ENCODE assay signal across 8 cellular contexts in genomic region chr15:74725241-74725774, GRCh38. TPM values are rescaled to one million over a fixed set of nuclear protein-coding genes. Genes with fewer than 3 reads are reported as not detected.
DNase-seq lines count a peak whose midpoint lies in the region; ATAC-seq, FAIRE-seq and TF ChIP-seq lines count a peak whose summit lies in the region.

TSS of gene CYP1A1 (minus strand) at chr15:74725528. CDS start at chr15:74723097, 2,431 bp downstream.

- H3K27ac ChIP-seq in HUES6 (ENCODE audit: low read depth, low read length) = no peak within 1 kb of the TSS
- no peak within 1 kb of the TSS for H3K27ac ChIP-seq in endothelial cell of umbilical vein (ENCODE audit: insufficient read depth, low read depth, low read length)
- peak within 1 kb of the TSS; percentile 59 for H3K27ac ChIP-seq in upper lobe of right lung

- intact Hi-C loops in endothelial cell of umbilical vein (cut with micrococcal nuclease) = no loop called here
- intact Hi-C loops in natural killer cell (cut with micrococcal nuclease) = no loop called here
- intact Hi-C loops in upper lobe of right lung (cut with DNase I) = no loop called here

- peak; percentile 67 for FAIRE-seq in endothelial cell of umbilical vein (lab: Jason Lieb, UNC)

- H3K9me3 ChIP-seq in BE2C = no peaks in the 10 kb centered on the region
- H3K9me3 ChIP-seq in HUES6 (ENCODE audit: control insufficient read depth, insufficient read depth, low read depth, low read length) = peaks cover 5% of the 10 kb centered on the region; the same call in 1 of the 2 replicates
- H3K9me3 ChIP-seq in endothelial cell of umbilical vein (replicated peaks; ENCODE audit: control insufficient read depth, insufficient read depth, low read length) = no peaks in the 10 kb centered on the region
- H3K9me3 ChIP-seq in upper lobe of right lung = no peaks in the 10 kb centered on the region

- H3K4me3 ChIP-seq in BE2C (ENCODE audit: low read depth, low read length) (peak within 1 kb of the TSS; percentile 56), HUES6 (ENCODE audit: low read depth, low read length) (peak within 1 kb of the TSS; percentile 81), endothelial cell of umbilical vein (replicated peaks in 1 of 3; ENCODE audit: insufficient read depth in 1 of 3, low read depth in 1 of 3, low read length in 3 of 3) (peak within 1 kb of the TSS; percentile 17 to 46 (median 30)), upper lobe of right lung (peak within 1 kb of the TSS; percentile 64)

- H3K4me1 ChIP-seq in BE2C (no peaks in the 10 kb centered on the region), HUES6 (ENCODE audit: control insufficient read depth, insufficient read depth, low read length) (peaks cover 12% of the 10 kb centered on the region; the same call in 1 of the 2 replicates), endothelial cell of umbilical vein (ENCODE audit: control insufficient read depth, extremely low read depth, insufficient read depth, low read length) (peaks cover 12% of the 10 kb centered on the region), upper lobe of right lung (peaks cover 6% of the 10 kb centered on the region)

- dilution Hi-C loops in endothelial cell of umbilical vein (cut with MboI; ENCODE audit: extremely low pct_ligation_motif_present, low sequenced_read_pairs) = no loop called here

- peak within 1 kb of the TSS; percentile 83 for H3K4me3 Mint-ChIP-seq in natural killer cell

- peak within 1 kb of the TSS; percentile 55 for H2AFZ ChIP-seq in endothelial cell of umbilical vein (ENCODE audit: low read depth, low read length)

- CTCF ChIA-PET in endothelial cell of umbilical vein (lab: Charles Lee) = interaction anchor here (0.6 to 3.0 kb wide), 9 partner anchors 10 to 94 kb away, joined by 3 to 19 read pairs (median 3); no protein-coding TSS in a partner anchor

- H3K4me2 ChIP-seq in endothelial cell of umbilical vein (ENCODE audit: insufficient read depth, low read length) = peak within 1 kb of the TSS; percentile 40

- TF ChIP-seq CTCF in BE2C (IDR thresholded peaks at IDR 0.05; ENCODE audit: low read depth, low read length) (no peak), endothelial cell of umbilical vein (IDR thresholded peaks at IDR 0.05; ENCODE audit: extremely low read depth in 1 of 2, insufficient read depth in 1 of 2, low read depth in 1 of 2, low read length in 2 of 2) (no peak), natural killer cell (IDR thresholded peaks at IDR 0.05) (no peak), upper lobe of right lung (IDR thresholded peaks at IDR 0.05) (no peak)

- H3K9me3 Mint-ChIP-seq in natural killer cell = no peaks in the 10 kb centered on the region

- H3K79me2 ChIP-seq in endothelial cell of umbilical vein (ENCODE audit: control insufficient read depth, insufficient read depth, low read length) = no peaks in the 10 kb centered on the region

- H3K27me3 ChIP-seq in BE2C (peaks cover 21% of the 10 kb centered on the region), HUES6 (ENCODE audit: control insufficient read depth, insufficient read depth, low read length) (peaks cover 51% of the 10 kb centered on the region), endothelial cell of umbilical vein (ENCODE audit: control insufficient read depth in 2 of 2, insufficient read depth in 2 of 2, low read length in 2 of 2) (no peaks in the 10 kb centered on the region), upper lobe of right lung (no peaks in the 10 kb centered on the region)

- peaks cover 12 to 14% of the 10 kb centered on the region in 2 donors for H3K27me3 Mint-ChIP-seq in natural killer cell (ENCODE audit: low read depth in 2 of 2)

- H3K9ac ChIP-seq in HUES6 (ENCODE audit: low read length) = peak within 1 kb of the TSS; percentile 71
- peak within 1 kb of the TSS; percentile 17 for H3K9ac ChIP-seq in endothelial cell of umbilical vein (replicated peaks; ENCODE audit: extremely low read depth, insufficient read depth, low read length)

- no peak within 1 kb of the TSS for H3K27ac Mint-ChIP-seq in natural killer cell

- POLR2A ChIA-PET in endothelial cell of umbilical vein (lab: Charles Lee) = no interaction called here

- ATAC-seq in natural killer cell (no peak), upper lobe of right lung (peak; percentile 78), GM18517 (IDR thresholded peaks at IDR 0.05; ENCODE audit: unreplicated experiment) (no peak), GM18519 (IDR thresholded peaks at IDR 0.05; ENCODE audit: low FRiP score, unreplicated experiment) (no peak)

- H3K9me1 ChIP-seq in endothelial cell of umbilical vein (replicated peaks; ENCODE audit: control insufficient read depth, extremely low read depth, insufficient read depth, low read length) = no peaks in the 10 kb centered on the region

- H3K36me3 ChIP-seq in BE2C = no peaks in the 10 kb centered on the region
- H3K36me3 ChIP-seq in HUES6 (ENCODE audit: control insufficient read depth, insufficient read depth, low read length) = no peaks in the 10 kb centered on the region
- H3K36me3 ChIP-seq in endothelial cell of umbilical vein (ENCODE audit: control insufficient read depth in 2 of 2, extremely low read depth in 1 of 2, insufficient read depth in 2 of 2, low read length in 2 of 2) = no peaks in the 10 kb centered on the region
- no peaks in the 10 kb centered on the region for H3K36me3 ChIP-seq in upper lobe of right lung

- no peaks in the 10 kb centered on the region for H4K20me1 ChIP-seq in endothelial cell of umbilical vein (replicated peaks; ENCODE audit: control insufficient read depth, extremely low read depth, insufficient read depth, low read length)

- DNase-seq in BE2C (no peak), endothelial cell of umbilical vein (ENCODE audit: low read depth, low spot score) (no peak), natural killer cell (no peak), upper lobe of right lung (peak; percentile 77)
- DNase-seq in activated CD4-positive, alpha-beta T cell treated with anti-CD3 and anti-CD28 coated beads, Interleukin-2, amount 50 U/mL, for 48 hours = peak; percentile 53 to 60

- BruUV-seq in endothelial cell of umbilical vein (replicated peaks; lab: Mats Ljungman, UMichigan) = no TSS peak

- H3K4me1 Mint-ChIP-seq in natural killer cell = peaks cover 6 to 13% of the 10 kb centered on the region in 2 donors

- no peaks in the 10 kb centered on the region for H3K36me3 Mint-ChIP-seq in natural killer cell

- TF ChIP-seq POLR2A in endothelial cell of umbilical vein (IDR thresholded peaks at IDR 0.05; ENCODE audit: low read depth, low read length) = no peak

TF ChIP-seq in endothelial cell of umbilical vein, 7 proteins besides CTCF, POLR2A, EP300 and RAD21:
- no peak for TF ChIP-seq GATA2 (IDR thresholded peaks at IDR 0.05; ENCODE audit: insufficient read depth, insufficient read length, low read depth, low read length)
- TF ChIP-seq EZH2 (IDR thresholded peaks at IDR 0.05; ENCODE audit: borderline replicate concordance, low read depth, low read length, severe bottlenecking) = no peak
- no peak for TF ChIP-seq JUN (IDR thresholded peaks at IDR 0.05; ENCODE audit: borderline replicate concordance, insufficient read depth, insufficient read length, low read depth)
- TF ChIP-seq MAX (IDR thresholded peaks at IDR 0.05; ENCODE audit: insufficient read depth, insufficient read length) = no peak
- no peak for TF ChIP-seq POLR2AphosphoS5 (IDR thresholded peaks at IDR 0.05; ENCODE audit: insufficient read depth, low read depth, low read length)
- TF ChIP-seq FOS (IDR thresholded peaks at IDR 0.05; ENCODE audit: borderline replicate concordance, insufficient read depth, low read length) = no peak
- TF ChIP-seq MYC (IDR thresholded peaks at IDR 0.05; ENCODE audit: low read depth, low read length) = no peak

RNA-seq across cellular contexts. Expression of gene CYP1A1, which starts in this region (rescaled TPM):
- 4.4 TPM for polyA plus RNA-seq in BE2C (2012; ENCODE audit: insufficient read depth, insufficient read length, low read depth)
- 5.8 and 7.6 TPM in 2 replicates for total RNA-seq in endothelial cell of umbilical vein
- polyA plus RNA-seq in endothelial cell of umbilical vein = 12.8 and 13.1 TPM in 2 replicates
- 6.8 and 11.5 TPM in 2 replicates for polyA plus RNA-seq in endothelial cell of umbilical vein (2011; cell fraction: cytosol; rRNA removed)
- 4.7 and 8.1 TPM in 2 replicates for polyA plus RNA-seq in endothelial cell of umbilical vein (2011; cell fraction: nucleus; rRNA removed)
- polyA plus RNA-seq in endothelial cell of umbilical vein (2012) = 1.6 and 3.4 TPM in 2 replicates
- 13.4 and 14.0 TPM in 2 replicates for polyA minus RNA-seq in endothelial cell of umbilical vein
- 1.5 TPM for polyA minus RNA-seq in endothelial cell of umbilical vein (2011; cell fraction: cytosol; rRNA and poly(A)+ RNA removed)
- 2.7 and 4.4 TPM in 2 replicates for polyA minus RNA-seq in endothelial cell of umbilical vein (2011; cell fraction: nucleus; rRNA and poly(A)+ RNA removed)
- under 1 TPM in 1 of 3 donors, not detected in 2; 0.33 TPM for total RNA-seq in natural killer cell
- 2.4 TPM for total RNA-seq in upper lobe of right lung

Comparison
In these comparisons a context has a peak if more than half of its experiments do, and no peak if none do; other contexts are left out.
1. DNase-seq: peak in activated CD4-positive, alpha-beta T cell treated with anti-CD3 and anti-CD28 coated beads, Interleukin-2, amount 50 U/mL, for 48 hours (2 of 2) and upper lobe of right lung (single experiment); none in BE2C (single experiment), endothelial cell of umbilical vein (single experiment) and natural killer cell (single experiment).
2. H3K4me3 ChIP-seq: peak in every context shown above with its lines; median percentile 81 in HUES6; 64 in upper lobe of right lung; 56 in BE2C; 30 in endothelial cell of umbilical vein.